ENCODE assay signal across 25 cellular contexts in the genomic region with DNA sequence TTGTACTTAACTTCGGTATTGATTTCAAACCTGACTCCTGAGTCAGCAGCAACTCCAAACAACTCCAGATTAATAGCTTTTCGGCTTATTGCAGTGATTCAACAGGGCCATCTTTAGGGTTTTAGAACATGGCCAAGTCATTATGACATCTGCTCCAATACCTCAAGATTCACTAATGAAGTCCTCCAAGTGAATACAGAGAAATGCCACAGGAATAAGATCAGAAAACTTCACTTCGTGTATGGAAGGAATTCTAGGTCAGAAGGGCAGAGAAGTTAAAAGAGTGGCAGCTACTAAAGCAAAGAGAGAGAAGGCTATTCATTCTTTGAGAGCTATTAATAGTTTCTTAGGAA. TPM values are rescaled to one million over a fixed set of nuclear protein-coding genes. Genes with fewer than 3 reads are reported as not detected.
DNase-seq lines count a peak whose midpoint lies in the region; ATAC-seq and TF ChIP-seq lines count a peak whose summit lies in the region.
"Had no signal": no experiment of that assay in that cellular context is flagged by ENCODE, and none has a peak within 500 bp of the region (broad histone marks: within the 10 kb centered on the region; RNA-seq: fewer than 3 reads in every experiment).

No MANE protein-coding gene starts in this region.

- ATAC-seq in stimulated activated memory B cell treated with anti-CD40 and anti-IgM and Interleukin-4, amounts not matched to agents 10 μg/mL and 1 μg/mL and 100 μg/mL, for 72 hours = no peak
- no peak for ATAC-seq in esophagus mucosa
- ATAC-seq: activated CD4-positive, alpha-beta T cell treated with anti-CD3 and anti-CD28 coated beads for 36 hours had no signal

- no peaks in the 10 kb centered on the region for H3K27me3 ChIP-seq in left ventricle myocardium inferior (ENCODE audit: low read depth)
- H3K27me3 ChIP-seq in SK-N-SH (ENCODE audit: insufficient read depth) = no peaks in the 10 kb centered on the region
- H3K27me3 ChIP-seq: ascending aorta, esophagus muscularis mucosa, transverse colon had no signal

- H3K4me1 ChIP-seq in left ventricle myocardium inferior = peaks cover 30% of the 10 kb centered on the region
- no peaks in the 10 kb centered on the region; a peak in 1 of 4 replicates for H3K4me1 ChIP-seq in SK-N-SH (ENCODE audit: control insufficient read depth in 1 of 2, insufficient read depth in 2 of 2, low read depth in 1 of 2, low read length in 1 of 2)
- H3K4me1 ChIP-seq: ascending aorta had no signal

- H3K27me3 Mint-ChIP-seq in stimulated activated memory B cell treated with anti-CD40 and anti-IgM and Interleukin-4, amounts not matched to agents 10 μg/mL and 1 μg/mL and 100 μg/mL, for 72 hours = peaks cover 6% of the 10 kb centered on the region
- H3K27me3 Mint-ChIP-seq: activated CD4-positive, alpha-beta T cell treated with anti-CD3 and anti-CD28 coated beads for 36 hours had no signal

- no peak overlapping the region for H3K4me3 Mint-ChIP-seq in stimulated activated memory B cell treated with anti-CD40 and anti-IgM and Interleukin-4, amounts not matched to agents 10 μg/mL and 1 μg/mL and 100 μg/mL, for 72 hours
- H3K4me3 Mint-ChIP-seq: activated CD4-positive, alpha-beta T cell treated with anti-CD3 and anti-CD28 coated beads for 36 hours; activated naive CD4-positive, alpha-beta T cell treated with anti-CD3 and anti-CD28 coated beads, Interleukin-2, amount 50 U/mL, for 24 hours; H9 had no signal

- TF ChIP-seq RAD21 in SK-N-SH (IDR thresholded peaks at IDR 0.05; ENCODE audit: low read length) = no peak

- no peak overlapping the region for H3K9ac ChIP-seq in SK-N-SH

- H3K9me2 ChIP-seq in SK-N-SH = no peaks in the 10 kb centered on the region

- H3K9me3 ChIP-seq in left ventricle myocardium inferior (replicated peaks) (no peaks in the 10 kb centered on the region), SK-N-SH (no peaks in the 10 kb centered on the region)
- H3K9me3 ChIP-seq: ascending aorta, esophagus muscularis mucosa, transverse colon had no signal

- H3K27ac Mint-ChIP-seq in stimulated activated memory B cell treated with anti-CD40 and anti-IgM and Interleukin-4, amounts not matched to agents 10 μg/mL and 1 μg/mL and 100 μg/mL, for 72 hours = no peak overlapping the region
- H3K27ac Mint-ChIP-seq: activated CD4-positive, alpha-beta T cell treated with anti-CD3 and anti-CD28 coated beads for 36 hours; activated naive CD4-positive, alpha-beta T cell treated with anti-CD3 and anti-CD28 coated beads, Interleukin-2, amount 50 U/mL, for 24 hours; H9 had no signal

- TF ChIP-seq CTCF in left ventricle myocardium inferior (IDR thresholded peaks at IDR 0.05; ENCODE audit: borderline replicate concordance) (no peak), SK-N-SH (IDR thresholded peaks at IDR 0.05) (no peak)

- peak overlapping the region; percentile 61 for H3K27ac ChIP-seq in left ventricle myocardium inferior (replicated peaks)
- H3K27ac ChIP-seq in SK-N-SH (ENCODE audit: low read depth in 2 of 2, low read length in 1 of 2) = peak overlapping the region; percentile 8 to 68; a peak in 1 of 4 replicates
- H3K27ac ChIP-seq: ascending aorta, C4-2B, esophagus muscularis mucosa, transverse colon had no signal

- no peak overlapping the region; the same call in 1 of the 2 replicates for H2AFZ ChIP-seq in SK-N-SH (ENCODE audit: low read depth)

- CTCF ChIA-PET in SK-N-SH (lab: Yijun Ruan, JAX) = interaction anchor here (1.0 kb wide), 1 partner anchor 38 kb away, joined by 3 read pairs; no protein-coding TSS in a partner anchor

- H3F3A ChIP-seq in SK-N-SH (replicated peaks; ENCODE audit: insufficient read depth) = no peaks in the 10 kb centered on the region

- POLR2A ChIA-PET in SK-N-SH (lab: Yijun Ruan, JAX) = no interaction called here

- no peak overlapping the region for H3K4me3 ChIP-seq in left ventricle myocardium inferior
- no peak overlapping the region for H3K4me3 ChIP-seq in SK-N-SH (ENCODE audit: low read depth in 2 of 2, low read length in 1 of 2)
- H3K4me3 ChIP-seq: ascending aorta, esophagus muscularis mucosa, transverse colon had no signal

- 65% methylated on average over 3 of the region's 3 CpGs for WGBS in SK-N-SH (ENCODE audit: low lambda C conversion rate)

- TF ChIP-seq EP300 in SK-N-SH (IDR thresholded peaks at IDR 0.05; ENCODE audit: borderline replicate concordance in 1 of 2, low read depth in 1 of 2, low read length in 1 of 2) = no peak

- no peaks in the 10 kb centered on the region for H3K9me3 Mint-ChIP-seq in stimulated activated memory B cell treated with anti-CD40 and anti-IgM and Interleukin-4, amounts not matched to agents 10 μg/mL and 1 μg/mL and 100 μg/mL, for 72 hours
- H3K9me3 Mint-ChIP-seq: activated naive CD4-positive, alpha-beta T cell treated with anti-CD3 and anti-CD28 coated beads, Interleukin-2, amount 50 U/mL, for 24 hours had no signal

- H3K36me3 ChIP-seq in left ventricle myocardium inferior = no peaks in the 10 kb centered on the region
- H3K36me3 ChIP-seq in SK-N-SH (replicated peaks in 1 of 2; ENCODE audit: control insufficient read depth in 1 of 2, insufficient read depth in 2 of 2, low read length in 1 of 2) = peaks cover 12% of the 10 kb centered on the region in 2 experiments
- H3K36me3 ChIP-seq: esophagus muscularis mucosa had no signal

- peaks cover 6% of the 10 kb centered on the region for H3K79me2 ChIP-seq in SK-N-SH (ENCODE audit: insufficient read depth)

- H3K4me2 ChIP-seq in SK-N-SH = no peak overlapping the region

- intact Hi-C loops in left ventricle myocardium inferior (cut with micrococcal nuclease) (no loop called here), cardiac septum (cut with DNase I) (no loop called here), head of caudate nucleus (cut with DNase I) (no loop called here)

- H3K4me1 Mint-ChIP-seq in stimulated activated memory B cell treated with anti-CD40 and anti-IgM and Interleukin-4, amounts not matched to agents 10 μg/mL and 1 μg/mL and 100 μg/mL, for 72 hours = peaks cover 11% of the 10 kb centered on the region

- H3K36me3 Mint-ChIP-seq in stimulated activated memory B cell treated with anti-CD40 and anti-IgM and Interleukin-4, amounts not matched to agents 10 μg/mL and 1 μg/mL and 100 μg/mL, for 72 hours = peaks cover 18% of the 10 kb centered on the region

- no peaks in the 10 kb centered on the region; the same call in 1 of the 2 replicates for H4K20me1 ChIP-seq in SK-N-SH (ENCODE audit: insufficient read depth)

- DNase-seq in left ventricle myocardium inferior (no peak), cardiac septum (ENCODE audit: low spot score) (no peak), SK-N-SH (no peak), foreskin melanocyte (peak; percentile 56), head of caudate nucleus (no peak)
- no peak for DNase-seq in stimulated activated CD4-positive, alpha-beta T cell treated with anti-CD3 and anti-CD28 coated beads, Interleukin-4, amount 100 ng/mL, for 1 hour
- DNase-seq: activated CD4-positive, alpha-beta T cell treated with anti-CD3 and anti-CD28 coated beads for 36 hours; effector CD8-positive, alpha-beta T cell; H9; Kasumi-1; mammary epithelial cell; NCI-H1092; NCI-H187 treated with DMSO at 0.1 percent for 48 hours; NCI-H2227 treated with DMSO at 0.1 percent for 48 hours; NCI-H748 treated with DMSO at 0.1 percent for 48 hours; occipital lobe; transverse colon had no signal

TF ChIP-seq in SK-N-SH, 30 proteins besides CTCF, POLR2A, EP300 and RAD21 (continues in another document):
- no peak for TF ChIP-seq RXRA (IDR thresholded peaks at IDR 0.05; ENCODE audit: borderline replicate concordance, low read depth)
- no peak for TF ChIP-seq ELF1 (IDR thresholded peaks at IDR 0.05)
- no peak for TF ChIP-seq NFIC (IDR thresholded peaks at IDR 0.05; ENCODE audit: borderline replicate concordance)
- TF ChIP-seq, protein P1, sequence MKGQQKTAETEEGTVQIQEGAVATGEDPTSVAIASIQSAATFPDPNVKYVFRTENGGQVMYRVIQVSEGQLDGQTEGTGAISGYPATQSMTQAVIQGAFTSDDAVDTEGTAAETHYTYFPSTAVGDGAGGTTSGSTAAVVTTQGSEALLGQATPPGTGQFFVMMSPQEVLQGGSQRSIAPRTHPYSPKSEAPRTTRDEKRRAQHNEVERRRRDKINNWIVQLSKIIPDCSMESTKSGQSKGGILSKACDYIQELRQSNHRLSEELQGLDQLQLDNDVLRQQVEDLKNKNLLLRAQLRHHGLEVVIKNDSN (IDR thresholded peaks at IDR 0.05; ENCODE audit: borderline replicate concordance, low read depth) = no peak
- TF ChIP-seq, protein P2, sequence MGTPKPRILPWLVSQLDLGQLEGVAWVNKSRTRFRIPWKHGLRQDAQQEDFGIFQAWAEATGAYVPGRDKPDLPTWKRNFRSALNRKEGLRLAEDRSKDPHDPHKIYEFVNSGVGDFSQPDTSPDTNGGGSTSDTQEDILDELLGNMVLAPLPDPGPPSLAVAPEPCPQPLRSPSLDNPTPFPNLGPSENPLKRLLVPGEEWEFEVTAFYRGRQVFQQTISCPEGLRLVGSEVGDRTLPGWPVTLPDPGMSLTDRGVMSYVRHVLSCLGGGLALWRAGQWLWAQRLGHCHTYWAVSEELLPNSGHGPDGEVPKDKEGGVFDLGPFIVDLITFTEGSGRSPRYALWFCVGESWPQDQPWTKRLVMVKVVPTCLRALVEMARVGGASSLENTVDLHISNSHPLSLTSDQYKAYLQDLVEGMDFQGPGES (IDR thresholded peaks at IDR 0.05; ENCODE audit: low read depth, low read length) = no peak
- TF ChIP-seq TAF1 (IDR thresholded peaks at IDR 0.05; ENCODE audit: borderline replicate concordance, low read depth, low read length) = no peak
- no peak for TF ChIP-seq RCOR1 (IDR thresholded peaks at IDR 0.05; ENCODE audit: low read length)
- no peak for TF ChIP-seq JUND (IDR thresholded peaks at IDR 0.05)

RNA-seq across cellular contexts. Expression of a gene that starts 7.6 kb away (rescaled TPM):
- total RNA-seq in left ventricle myocardium inferior (0.74 TPM), cardiac septum (0.70 TPM), esophagus mucosa (62.2 TPM)
- 0.02 TPM in 1 of 2 replicates, not detected in the other for polyA plus RNA-seq in SK-N-SH (2012; rRNA removed)
- 0.01 TPM in 1 of 2 replicates, not detected in the other for polyA plus RNA-seq in SK-N-SH (2012; cell fraction: cytosol; rRNA removed)
- 0.02 TPM in 2 replicates for polyA plus RNA-seq in SK-N-SH (2012; cell fraction: nucleus; rRNA removed)
- total RNA-seq: ascending aorta, occipital lobe had no signal

RNA-seq across cellular contexts. Expression of a gene that starts 10.9 kb away (rescaled TPM):
- total RNA-seq in left ventricle myocardium inferior = 4.2 TPM
- total RNA-seq in cardiac septum = 7.2 TPM
- polyA plus RNA-seq in SK-N-SH (2012; rRNA removed) = 0.79 and 0.91 TPM in 2 replicates
- 1.1 TPM in 2 replicates for polyA plus RNA-seq in SK-N-SH (2012; cell fraction: cytosol; rRNA removed)
- 1.4 and 2.5 TPM in 2 replicates for polyA plus RNA-seq in SK-N-SH (2012; cell fraction: nucleus; rRNA removed)
- 14.4 TPM for total RNA-seq in esophagus mucosa

RNA-seq across cellular contexts. Expression of a gene that starts 12.9 kb away (rescaled TPM):
- total RNA-seq in left ventricle myocardium inferior (107 TPM), cardiac septum (49.9 TPM), esophagus mucosa (20.3 TPM)
- polyA plus RNA-seq in SK-N-SH (2012; rRNA removed) = 1.8 and 2.8 TPM in 2 replicates
- polyA plus RNA-seq in SK-N-SH (2012; cell fraction: cytosol; rRNA removed) = 2.0 and 2.1 TPM in 2 replicates
- 4.1 and 7.9 TPM in 2 replicates for polyA plus RNA-seq in SK-N-SH (2012; cell fraction: nucleus; rRNA removed)

RNA-seq across cellular contexts. Expression of a gene that starts 48.5 kb away (rescaled TPM):
- 0.30 TPM for total RNA-seq in left ventricle myocardium inferior
- 0.24 TPM for total RNA-seq in cardiac septum
- polyA plus RNA-seq in SK-N-SH (2012; rRNA removed) = not detected in 2 replicates
- 0.09 TPM in 1 of 2 replicates, not detected in the other for polyA plus RNA-seq in SK-N-SH (2012; cell fraction: cytosol; rRNA removed)
- polyA plus RNA-seq in SK-N-SH (2012; cell fraction: nucleus; rRNA removed) = 0.21 and 0.31 TPM in 2 replicates
- total RNA-seq in esophagus mucosa = not detected
- total RNA-seq: ascending aorta, cerebellum, H9, kidney epithelial cell, mammary epithelial cell, occipital lobe had no signal
- polyA plus RNA-seq: mammary epithelial cell had no signal

Comparison
In these comparisons a context has a peak if more than half of its experiments do, and no peak if none do; other contexts are left out.
1. RNA of a gene that starts 7.6 kb away (total RNA-seq): 62.2 TPM in esophagus mucosa (single experiment); 0.74 TPM in left ventricle myocardium inferior (single experiment) and 0.70 TPM in cardiac septum (single experiment); every median in the first group is over 10 times any median in the second.